In genomic region chr7:134741901-134742635, GRCh38 we compare ENCODE assay signal across 9 cellular contexts. TPM values are rescaled to one million over a fixed set of nuclear protein-coding genes. Genes with fewer than 3 reads are reported as not detected.
DNase-seq lines count a peak whose midpoint lies in the region; ATAC-seq and TF ChIP-seq lines count a peak whose summit lies in the region.
"Had no signal": no experiment of that assay in that cellular context is flagged by ENCODE, and none has a peak within 500 bp of the region (broad histone marks: within the 10 kb centered on the region; RNA-seq: fewer than 3 reads in every experiment).

No MANE protein-coding gene starts in this region.

- H3K4me1 ChIP-seq in hepatocyte (ENCODE audit: insufficient read depth) = peaks cover 15% of the 10 kb centered on the region
- H3K4me1 ChIP-seq in gastrocnemius medialis = peaks cover 0 to 8% of the 10 kb centered on the region in 2 donors

- H3K79me2 ChIP-seq in hepatocyte = no peaks in the 10 kb centered on the region

- peak overlapping the region; percentile 12 for H3K4me2 ChIP-seq in hepatocyte

- H3K27me3 ChIP-seq in hepatocyte (no peaks in the 10 kb centered on the region), gastrocnemius medialis (no peaks in the 10 kb centered on the region)

- DNase-seq in GM04504 (ENCODE audit: low read depth) = peak; percentile 84
- peak; percentile 91 for DNase-seq in astrocyte of the cerebellum (ENCODE audit: low read depth)
- no peak for DNase-seq in hepatocyte (ENCODE audit: low spot score)
- peak in 1 of 2 donors; percentile 25 for DNase-seq in gastrocnemius medialis
- DNase-seq in T1000 (lab: John Stamatoyannopoulos, UW) = no peak
- DNase-seq in activated CD4-positive, alpha-beta memory T cell treated with anti-CD3 and anti-CD28 coated beads for 36 hours = no peak
- DNase-seq in amygdala (lab: John Stamatoyannopoulos, UW) = no peak
- DNase-seq in activated CD8-positive, alpha-beta T cell treated with anti-CD3 and anti-CD28 coated beads, Interleukin-2, amount 10 ng/mL, durations not matched to agents 7 days and 5 days = no peak
- DNase-seq: NCI-H510A had no signal

- H3K27me3 Mint-ChIP-seq in activated CD4-positive, alpha-beta memory T cell treated with anti-CD3 and anti-CD28 coated beads for 36 hours = peaks cover 2% of the 10 kb centered on the region
- peaks cover 8% of the 10 kb centered on the region for H3K27me3 Mint-ChIP-seq in activated CD8-positive, alpha-beta T cell treated with anti-CD3 and anti-CD28 coated beads, Interleukin-2, amount 10 ng/mL, durations not matched to agents 7 days and 5 days (ENCODE audit: low read depth)

- TF ChIP-seq CTCF in astrocyte of the cerebellum (IDR thresholded peaks at IDR 0.05; ENCODE audit: low read depth, low read length, missing control alignments) (no peak), hepatocyte (IDR thresholded peaks at IDR 0.05; ENCODE audit: poor library complexity) (no peak), gastrocnemius medialis (IDR thresholded peaks at IDR 0.05 in 4 of 5, conservative IDR thresholded peaks at IDR 0.05 in 1 of 5) (no peak)

- H3K36me3 Mint-ChIP-seq in activated CD4-positive, alpha-beta memory T cell treated with anti-CD3 and anti-CD28 coated beads for 36 hours = peaks cover 6% of the 10 kb centered on the region
- H3K36me3 Mint-ChIP-seq in activated CD8-positive, alpha-beta T cell treated with anti-CD3 and anti-CD28 coated beads, Interleukin-2, amount 10 ng/mL, durations not matched to agents 7 days and 5 days (ENCODE audit: low read depth) = no peaks in the 10 kb centered on the region

- ATAC-seq in gastrocnemius medialis = peak in 1 of 2 donors; percentile 24
- no peak for ATAC-seq in activated CD8-positive, alpha-beta T cell treated with anti-CD3 and anti-CD28 coated beads, Interleukin-2, amount 10 ng/mL, durations not matched to agents 7 days and 5 days

- in situ Hi-C loops in astrocyte of the cerebellum (cut with HindIII; ENCODE audit: low sequenced_read_pairs) = no loop called here
- in situ Hi-C loops in gastrocnemius medialis (cut with MboI; ENCODE audit: low sequenced_read_pairs in 4 of 4) = no loop called here

- H3K36me3 ChIP-seq in hepatocyte (replicated peaks; ENCODE audit: insufficient read depth, low read depth) (no peaks in the 10 kb centered on the region), gastrocnemius medialis (no peaks in the 10 kb centered on the region)

- no peaks in the 10 kb centered on the region for H3K9me2 ChIP-seq in hepatocyte (replicated peaks; ENCODE audit: insufficient read depth)

- H3K9me3 ChIP-seq in hepatocyte (ENCODE audit: low read depth) = no peaks in the 10 kb centered on the region
- H3K9me3 ChIP-seq in gastrocnemius medialis = no peaks in the 10 kb centered on the region

- H3K4me3 ChIP-seq in astrocyte of the cerebellum (ENCODE audit: low read depth, low read length) (no peak overlapping the region), hepatocyte (no peak overlapping the region), gastrocnemius medialis (no peak overlapping the region)

- H3K9me3 Mint-ChIP-seq in activated CD4-positive, alpha-beta memory T cell treated with anti-CD3 and anti-CD28 coated beads for 36 hours = no peaks in the 10 kb centered on the region
- H3K9me3 Mint-ChIP-seq in activated CD8-positive, alpha-beta T cell treated with anti-CD3 and anti-CD28 coated beads, Interleukin-2, amount 10 ng/mL, durations not matched to agents 7 days and 5 days (ENCODE audit: insufficient read depth) = no peaks in the 10 kb centered on the region

- POLR2A ChIA-PET in activated CD4-positive, alpha-beta memory T cell treated with anti-CD3 and anti-CD28 coated beads for 36 hours (lab: Charles Lee) = no interaction called here
- POLR2A ChIA-PET in activated CD8-positive, alpha-beta T cell treated with anti-CD3 and anti-CD28 coated beads, Interleukin-2, amount 10 ng/mL, durations not matched to agents 7 days and 5 days (lab: Charles Lee) = no interaction called here

- TF ChIP-seq POLR2A in gastrocnemius medialis (IDR thresholded peaks at IDR 0.05) = no peak

- H3K4me3 Mint-ChIP-seq in activated CD4-positive, alpha-beta memory T cell treated with anti-CD3 and anti-CD28 coated beads for 36 hours = no peak overlapping the region
- H3K4me3 Mint-ChIP-seq in activated CD8-positive, alpha-beta T cell treated with anti-CD3 and anti-CD28 coated beads, Interleukin-2, amount 10 ng/mL, durations not matched to agents 7 days and 5 days = no peak overlapping the region

- WGBS in hepatocyte (ENCODE audit: low lambda C conversion rate, missing lambda C conversion rate) = 40% methylated on average over 3 of the region's 3 CpGs

- intact Hi-C loops in gastrocnemius medialis (cut with DNase I; ENCODE audit: low total_unique reads) = no loop called here
- intact Hi-C loops in activated CD4-positive, alpha-beta memory T cell treated with anti-CD3 and anti-CD28 coated beads for 36 hours (cut with micrococcal nuclease) = no loop called here

- CTCF ChIA-PET in activated CD4-positive, alpha-beta memory T cell treated with anti-CD3 and anti-CD28 coated beads for 36 hours (lab: Charles Lee) = no interaction called here
- CTCF ChIA-PET in activated CD8-positive, alpha-beta T cell treated with anti-CD3 and anti-CD28 coated beads, Interleukin-2, amount 10 ng/mL, durations not matched to agents 7 days and 5 days (lab: Charles Lee) = no interaction called here

- H3K27ac Mint-ChIP-seq in activated CD4-positive, alpha-beta memory T cell treated with anti-CD3 and anti-CD28 coated beads for 36 hours = no peak overlapping the region
- H3K27ac Mint-ChIP-seq in activated CD8-positive, alpha-beta T cell treated with anti-CD3 and anti-CD28 coated beads, Interleukin-2, amount 10 ng/mL, durations not matched to agents 7 days and 5 days = no peak overlapping the region

- peak overlapping the region; percentile 4 for H2AFZ ChIP-seq in hepatocyte

- H3K4me1 Mint-ChIP-seq in activated CD4-positive, alpha-beta memory T cell treated with anti-CD3 and anti-CD28 coated beads for 36 hours (ENCODE audit: low read depth) = peaks cover 21% of the 10 kb centered on the region
- peaks cover 4% of the 10 kb centered on the region for H3K4me1 Mint-ChIP-seq in activated CD8-positive, alpha-beta T cell treated with anti-CD3 and anti-CD28 coated beads, Interleukin-2, amount 10 ng/mL, durations not matched to agents 7 days and 5 days (ENCODE audit: low read depth)

- H3K27ac ChIP-seq in hepatocyte (peak overlapping the region; percentile 50), gastrocnemius medialis (peak overlapping the region; percentile 31 to 59 (median 48))

- no peaks in the 10 kb centered on the region for H4K20me1 ChIP-seq in hepatocyte (ENCODE audit: insufficient read depth, poor library complexity, severe bottlenecking)

RNA-seq across cellular contexts. Expression of gene CALD1, which starts 37.4 kb away (rescaled TPM):
- total RNA-seq in hepatocyte = 207 and 219 TPM in 2 replicates
- 333 and 406 TPM in 2 replicates for polyA plus RNA-seq in hepatocyte
- 10 to 100 TPM; 25.9 to 43.2 (median 32.3) TPM for total RNA-seq in gastrocnemius medialis
- 1 to 10 TPM; 7.1 to 7.5 TPM for total RNA-seq in activated CD4-positive, alpha-beta memory T cell treated with anti-CD3 and anti-CD28 coated beads for 36 hours
- under 1 TPM in 1 of 2 experiments, not detected in 1; 0.55 TPM for total RNA-seq in activated CD8-positive, alpha-beta T cell treated with anti-CD3 and anti-CD28 coated beads, Interleukin-2, amount 10 ng/mL, durations not matched to agents 7 days and 5 days

Comparison
In these comparisons a context has a peak if more than half of its experiments do, and no peak if none do; other contexts are left out.
1. DNase-seq: peak in GM04504 (single experiment) and astrocyte of the cerebellum (single experiment); none in hepatocyte (single experiment), T1000 (single experiment), activated CD4-positive, alpha-beta memory T cell treated with anti-CD3 and anti-CD28 coated beads for 36 hours (single experiment), amygdala (0 of 56) and activated CD8-positive, alpha-beta T cell treated with anti-CD3 and anti-CD28 coated beads, Interleukin-2, amount 10 ng/mL, durations not matched to agents 7 days and 5 days (single experiment).
2. RNA of gene CALD1, which starts 37.4 kb away (total RNA-seq): 207 to 219 TPM in hepatocyte, 25.9 to 43.2 TPM in gastrocnemius medialis and 7.1 to 7.5 TPM in activated CD4-positive, alpha-beta memory T cell treated with anti-CD3 and anti-CD28 coated beads for 36 hours; 0.55 TPM in activated CD8-positive, alpha-beta T cell treated with anti-CD3 and anti-CD28 coated beads, Interleukin-2, amount 10 ng/mL, durations not matched to agents 7 days and 5 days; every median in the first group is over 4 times any median in the second.